In genomic region chr5:113034182-113034773, GRCh38 we compare ENCODE assay signal across 11 cellular contexts. TPM values are rescaled to one million over a fixed set of nuclear protein-coding genes. Genes with fewer than 3 reads are reported as not detected.
DNase-seq lines count a peak whose midpoint lies in the region; ATAC-seq, FAIRE-seq and TF ChIP-seq lines count a peak whose summit lies in the region.
"Had no signal": no experiment of that assay in that cellular context is flagged by ENCODE, and none has a peak within 500 bp of the region (broad histone marks: within the 10 kb centered on the region; RNA-seq: fewer than 3 reads in every experiment).

No MANE protein-coding gene starts in this region.

- DNase-seq in GM03348 (ENCODE audit: low spot score) (peak; percentile 91), MG63 (peak; percentile 79), H1 (ENCODE audit: low read depth in 1 of 2, low spot score in 2 of 2) (no peak), mesendoderm (peak; percentile 94), CD14-positive monocyte (ENCODE audit: low spot score) (no peak), T-cell (no peak), adrenal gland (no peak)
- DNase-seq: activated CD8-positive, alpha-beta memory T cell treated with anti-CD3 and anti-CD28 coated beads, Interleukin-2, amount 50 U/mL, for 4 hours; dermis blood vessel endothelial cell had no signal

- 0 out of 4 replicates have a peak overlapping the region, but pooled peaks of 1 of the 2 experiments have one; percentile 13 for H3K4me2 ChIP-seq in H1 (ENCODE audit: insufficient read depth in 1 of 2, low read depth in 2 of 2, low read length in 2 of 2)
- no peak overlapping the region for H3K4me2 ChIP-seq in mesendoderm (ENCODE audit: low read length)

- H2BK15ac ChIP-seq in H1 (ENCODE audit: low read length) (no peak overlapping the region), mesendoderm (replicated peaks; ENCODE audit: low read depth) (no peak overlapping the region)

- H3K27ac Mint-ChIP-seq in CD14-positive monocyte, result no peak overlapping the region
- H3K27ac Mint-ChIP-seq in T-cell, result no peak overlapping the region

- WGBS in H1 (ENCODE audit: extremely low coverage in 1 of 2, insufficient coverage in 1 of 2, insufficient read length in 1 of 2, insufficient replicate concordance in 2 of 2, low coverage in 1 of 2, low lambda C conversion rate in 2 of 2, missing lambda C conversion rate in 1 of 2), 2 experiments, result 87% methylated on average over 13 of the region's 13 CpGs; no CpG with 5 or more reads in 1 of the 2 experiments
- no CpG with 5 or more reads among the region's 13 CpGs for WGBS in mesendoderm (ENCODE audit: extremely low coverage, insufficient coverage, low lambda C conversion rate)
- 89 to 96% (median 96%) methylated on average over 13 of the region's 13 CpGs for WGBS in adrenal gland, 4 donors

- H3K27me3 ChIP-seq in MG63 (no peaks in the 10 kb centered on the region), H1 (replicated peaks in 1 of 4; ENCODE audit: control insufficient read depth in 3 of 4, extremely low read depth in 1 of 4, insufficient read depth in 3 of 4, low read length in 3 of 4) (no peaks in the 10 kb centered on the region), mesendoderm (ENCODE audit: insufficient read depth, low read length, poor library complexity) (no peaks in the 10 kb centered on the region), adrenal gland (no peaks in the 10 kb centered on the region)

- no peak for FAIRE-seq in H1 (lab: Jason Lieb, UNC)

- H3K27ac ChIP-seq in H1 (ENCODE audit: low read depth, low read length) (no peak overlapping the region), mesendoderm (ENCODE audit: low read depth, low read length) (peak overlapping the region; percentile 67), adrenal gland (no peak overlapping the region)
- H3K27ac ChIP-seq: prostate gland had no signal

- H3K79me2 ChIP-seq in H1 (ENCODE audit: control insufficient read depth in 1 of 2, insufficient read depth in 2 of 2, low read length in 2 of 2) (no peaks in the 10 kb centered on the region), mesendoderm (ENCODE audit: control insufficient read depth, insufficient read depth, low read length) (no peaks in the 10 kb centered on the region)

- H2BK120ac ChIP-seq in H1 (replicated peaks; ENCODE audit: low read depth, low read length) (no peak overlapping the region), mesendoderm (ENCODE audit: low read depth, low read length) (no peak overlapping the region)

- H4K91ac ChIP-seq in H1 (replicated peaks; ENCODE audit: insufficient read length, low read length), result no peak overlapping the region

- no peak overlapping the region for H3K4me3 Mint-ChIP-seq in CD14-positive monocyte
- no peak overlapping the region for H3K4me3 Mint-ChIP-seq in T-cell

- TF ChIP-seq EP300 in H1 (IDR thresholded peaks at IDR 0.05; ENCODE audit: borderline replicate concordance in 1 of 2, low read depth in 2 of 2, low read length in 2 of 2), result no peak

- CTCF ChIA-PET in H1 (lab: Charles Lee; ENCODE audit: partially characterized antibody), result interaction anchor here (0.7 to 2.4 kb wide), 5 partner anchors 9 to 371 kb away, joined by 3 to 6 read pairs (median 3); no protein-coding TSS in a partner anchor
- CTCF ChIA-PET in T-cell (lab: Charles Lee), result no interaction called here

- H3K36me3 Mint-ChIP-seq in CD14-positive monocyte (no peaks in the 10 kb centered on the region), T-cell (peaks cover 20% of the 10 kb centered on the region)

- no peak for TF ChIP-seq RAD21 in H1 (IDR thresholded peaks at IDR 0.05 in 1 of 2, conservative IDR thresholded peaks at IDR 0.05 in 1 of 2; ENCODE audit: low read depth in 2 of 2, low read length in 2 of 2)

- H3K79me1 ChIP-seq in H1 (ENCODE audit: low read depth, low read length) (peaks cover 3% of the 10 kb centered on the region; the same call in 1 of the 2 replicates), mesendoderm (ENCODE audit: low read length) (peaks cover 2% of the 10 kb centered on the region)

- H2BK5ac ChIP-seq in H1 (ENCODE audit: low read depth, low read length) (no peak overlapping the region), mesendoderm (ENCODE audit: low read length) (no peak overlapping the region)

- peaks cover 3% of the 10 kb centered on the region for H3K4me1 Mint-ChIP-seq in CD14-positive monocyte
- H3K4me1 Mint-ChIP-seq in T-cell, result peaks cover 4 to 18% (median 10%) of the 10 kb centered on the region in 3 donors

- POLR2A ChIA-PET in H1 (lab: Charles Lee; ENCODE audit: partially characterized antibody) (interaction anchor here (0.6 kb wide), 1 partner anchor 51 kb away, joined by 3 read pairs; no protein-coding TSS in a partner anchor), T-cell (lab: Charles Lee) (interaction anchor here in 1 of 2 donors (0.5 kb wide), 1 partner anchor 131 kb away, joined by 3 read pairs; no protein-coding TSS in a partner anchor)

- H2BK20ac ChIP-seq in H1 (ENCODE audit: low read length), result no peak overlapping the region

- ATAC-seq in T-cell (replicated peaks in 1 of 4) (no peak), GM18511 (IDR thresholded peaks at IDR 0.05; ENCODE audit: unreplicated experiment) (no peak)

- H3K4me3 ChIP-seq in MG63 (no peak overlapping the region), H1 (ENCODE audit: extremely low read depth in 1 of 4, insufficient read depth in 2 of 4, low read depth in 3 of 4, low read length in 4 of 4) (no peak overlapping the region), mesendoderm (ENCODE audit: low read length) (no peak overlapping the region), adrenal gland (no peak overlapping the region)
- H3K4me3 ChIP-seq: prostate gland had no signal

- H3K18ac ChIP-seq in H1 (ENCODE audit: extremely low read depth, low read length), result no peak overlapping the region
- H3K18ac ChIP-seq in mesendoderm (ENCODE audit: low read length), result no peak overlapping the region

- no peak overlapping the region for H3K4ac ChIP-seq in H1 (replicated peaks; ENCODE audit: insufficient read length, low read depth, low read length)
- H3K4ac ChIP-seq in mesendoderm (ENCODE audit: low read depth, low read length), result no peak overlapping the region

- H3K23ac ChIP-seq in H1 (ENCODE audit: insufficient read length) (no peak overlapping the region), mesendoderm (ENCODE audit: low read length) (no peak overlapping the region)

- H3K36me3 ChIP-seq in MG63, result peaks cover 5% of the 10 kb centered on the region
- H3K36me3 ChIP-seq in H1 (ENCODE audit: control insufficient read depth in 2 of 4, insufficient read depth in 4 of 4, low read length in 3 of 4), result 0 out of 8 replicates have a peak, but pooled peaks cover 0 to 5% (median 0%) of the 10 kb centered on the region in 4 experiments
- H3K36me3 ChIP-seq in mesendoderm (ENCODE audit: control insufficient read depth, insufficient read depth, low read length), result peaks cover 10% of the 10 kb centered on the region
- no peaks in the 10 kb centered on the region for H3K36me3 ChIP-seq in adrenal gland (replicated peaks in 1 of 2)
- H3K36me3 ChIP-seq: prostate gland had no signal

- H3K9me3 ChIP-seq in MG63, result no peaks in the 10 kb centered on the region
- no peaks in the 10 kb centered on the region for H3K9me3 ChIP-seq in H1 (ENCODE audit: insufficient read depth in 2 of 2, low read depth in 1 of 2, low read length in 1 of 2)
- no peaks in the 10 kb centered on the region for H3K9me3 ChIP-seq in adrenal gland (replicated peaks in 1 of 3)
- H3K9me3 ChIP-seq: prostate gland had no signal

- H3K9ac ChIP-seq in H1 (replicated peaks in 1 of 4; ENCODE audit: extremely low read depth in 1 of 4, low read depth in 3 of 4, low read length in 3 of 4) (no peak overlapping the region), mesendoderm (ENCODE audit: low read length) (peak overlapping the region; percentile 20)

- H3K9me3 Mint-ChIP-seq in CD14-positive monocyte (no peaks in the 10 kb centered on the region), T-cell (no peaks in the 10 kb centered on the region)

- H4K20me1 ChIP-seq in H1 (replicated peaks in 1 of 2; ENCODE audit: control insufficient read depth in 1 of 2, insufficient read depth in 2 of 2, low read length in 2 of 2), result no peaks in the 10 kb centered on the region

- no peak overlapping the region for H3K14ac ChIP-seq in H1 (ENCODE audit: insufficient read length)

- intact Hi-C loops in CD14-positive monocyte (cut with micrococcal nuclease) (no loop called here), adrenal gland (cut with DNase I) (no loop called here)

- no peak overlapping the region for H3K56ac ChIP-seq in H1 (replicated peaks; ENCODE audit: insufficient read length, low read depth, low read length)
- peak overlapping the region; percentile 54 for H3K56ac ChIP-seq in mesendoderm (ENCODE audit: low read length)

- no peaks in the 10 kb centered on the region for H3K23me2 ChIP-seq in H1 (ENCODE audit: low read depth, low read length)

- no peak overlapping the region for H2AFZ ChIP-seq in H1 (ENCODE audit: low read length)

- TF ChIP-seq CTCF in H1 (IDR thresholded peaks at IDR 0.05; ENCODE audit: control extremely low read depth in 1 of 3, insufficient read depth in 1 of 3, low read depth in 1 of 3, low read length in 3 of 3) (no peak), CD14-positive monocyte (IDR thresholded peaks at IDR 0.05) (no peak), adrenal gland (IDR thresholded peaks at IDR 0.05) (no peak)

- no peak overlapping the region for H2AK5ac ChIP-seq in H1 (ENCODE audit: low read depth, low read length)
- H2AK5ac ChIP-seq in mesendoderm (ENCODE audit: low read length), result no peak overlapping the region

- H3K4me1 ChIP-seq in H1 (replicated peaks in 1 of 4; ENCODE audit: control insufficient read depth in 3 of 4, insufficient read depth in 4 of 4, low read length in 3 of 4) (peaks cover 7 to 17% (median 12%) of the 10 kb centered on the region in 4 experiments), mesendoderm (ENCODE audit: control insufficient read depth, low read depth, low read length) (peaks cover 14% of the 10 kb centered on the region), adrenal gland (replicated peaks in 1 of 2) (peaks cover 0 to 6% of the 10 kb centered on the region in 2 donors)
- H3K4me1 ChIP-seq: prostate gland had no signal

- no peak overlapping the region for H4K8ac ChIP-seq in H1 (ENCODE audit: extremely low read depth, insufficient read depth, low read length)
- H4K8ac ChIP-seq in mesendoderm (ENCODE audit: low read depth, low read length), result no peak overlapping the region

- H3K27me3 Mint-ChIP-seq in CD14-positive monocyte (ENCODE audit: low read depth in 3 of 3) (peaks cover 3 to 4% (median 3%) of the 10 kb centered on the region in 3 donors), T-cell (no peaks in the 10 kb centered on the region)

- no peak for TF ChIP-seq POLR2A in H1 (IDR thresholded peaks at IDR 0.05; ENCODE audit: control extremely low read depth in 1 of 2, low read depth in 2 of 2, low read length in 2 of 2)
- TF ChIP-seq POLR2A in adrenal gland (IDR thresholded peaks at IDR 0.05), result no peak

- H4K5ac ChIP-seq in H1 (ENCODE audit: insufficient read length, low read depth, low read length) (no peak overlapping the region), mesendoderm (ENCODE audit: low read length) (no peak overlapping the region)

- no peak overlapping the region for H2BK12ac ChIP-seq in H1 (ENCODE audit: low read depth, low read length)

RNA-seq across cellular contexts. Expression of gene DCP2, which starts 57.7 kb away (rescaled TPM):
- 12.6 and 34.4 TPM in 2 replicates for total RNA-seq in MG63 (2014; rRNA removed; shearing (Covaris generic); ENCODE audit: low replicate concordance)
- 162 and 173 TPM in 2 replicates for total RNA-seq in H1 (2021; fragmentation: NEBNext Ultra II Directional; extraction: Animal tissue kit (Norgen Biotek cat#: 25700))
- polyA plus RNA-seq in H1 (2011; rRNA removed) (14.4 and 41.7 TPM in 2 replicates), CD14-positive monocyte (10 to 100 TPM; 58.9 to 62.2 TPM), adrenal gland (1 to 10 TPM; 7.0 to 9.9 (median 7.2) TPM)
- polyA plus RNA-seq in H1 (2011; cell fraction: cytosol; rRNA removed), result 24.9 TPM
- 69.2 TPM for polyA plus RNA-seq in H1 (2011; cell fraction: nucleus; rRNA removed)
- 25.3 to 46.8 TPM (median 37.4 TPM) in 4 replicates for polyA plus RNA-seq in H1 (2012, experiment 1 of 2)
- polyA plus RNA-seq in H1 (2012, experiment 2 of 2), result 3.1 TPM
- polyA plus RNA-seq in H1 (2013, experiment 1 of 2), result 49.7 TPM
- 50.6 TPM for polyA plus RNA-seq in H1 (2013, experiment 2 of 2)
- polyA minus RNA-seq in H1 (2011; rRNA and poly(A)+ RNA removed), result 100 and 161 TPM in 2 replicates
- 76.3 TPM for polyA minus RNA-seq in H1 (2011; cell fraction: cytosol; rRNA and poly(A)+ RNA removed)
- 135 TPM for polyA minus RNA-seq in H1 (2011; cell fraction: nucleus; rRNA and poly(A)+ RNA removed)
- polyA plus RNA-seq in mesendoderm (2013, experiment 1 of 2), result 43.9 TPM
- 45.1 TPM for polyA plus RNA-seq in mesendoderm (2013, experiment 2 of 2)
- total RNA-seq in T-cell (10 to 100 TPM; 68.6 to 88.5 (median 71.9) TPM), adrenal gland (10 to 100 TPM; 17.5 to 50.4 (median 44.3) TPM)

Comparison
In these comparisons a context has a peak if more than half of its experiments do, and no peak if none do; other contexts are left out.
1. DNase-seq: peak in GM03348 (single experiment), MG63 (single experiment) and mesendoderm (single experiment); none in H1 (0 of 2), CD14-positive monocyte (single experiment), T-cell (0 of 34) and adrenal gland (0 of 7).